ENCODE assay signal across 8 cellular contexts in the genomic region with DNA sequence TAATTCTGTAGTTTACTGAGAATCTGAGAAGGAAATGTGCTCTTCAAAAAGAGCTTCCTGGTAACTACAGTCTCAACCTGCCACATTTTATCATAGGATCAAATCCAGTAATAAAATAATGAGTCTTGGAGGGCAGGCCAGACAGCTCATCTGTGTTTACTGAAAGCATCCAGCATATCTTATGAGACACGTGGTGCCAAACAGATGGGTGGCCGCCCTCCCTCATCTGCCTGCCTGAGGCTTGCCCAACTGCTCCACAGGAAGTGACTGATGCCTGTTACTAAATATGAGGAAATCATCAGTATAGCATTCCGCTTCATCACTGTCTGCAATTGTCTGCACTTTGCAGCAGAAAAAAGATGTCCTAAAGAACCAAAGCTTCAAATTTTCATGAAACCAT. TPM values are rescaled to one million over a fixed set of nuclear protein-coding genes. Genes with fewer than 3 reads are reported as not detected.
DNase-seq lines count a peak whose midpoint lies in the region; ATAC-seq and TF ChIP-seq lines count a peak whose summit lies in the region.

No MANE protein-coding gene starts in this region.

- intact Hi-C loops in activated T-helper 2 cell treated with anti-CD3 and anti-CD28 coated beads, Interferon-gamma antibody, Interleukin-2, Interleukin-4, amounts not matched to agents 10 μg/mL and 5 μg/mL and 100 μg/mL, durations not matched to agents 14 hours and 24 hours and 36 hours (cut with micrococcal nuclease): loop anchor here (1.0 to 5.0 kb wide), 3 partner anchors 13 to 58 kb away; no protein-coding TSS in a partner anchor
- intact Hi-C loops in vagina (cut with DNase I): no loop called here

- H3K4me1 Mint-ChIP-seq in activated T-helper 2 cell treated with anti-CD3 and anti-CD28 coated beads, Interferon-gamma antibody, Interleukin-2, Interleukin-4, amounts not matched to agents 10 μg/mL and 5 μg/mL and 100 μg/mL, durations not matched to agents 14 hours and 24 hours and 36 hours (ENCODE audit: low read depth): peaks cover 33% of the 10 kb centered on the region

- H3K9ac ChIP-seq in Karpas-422 (ENCODE audit: low read length): no peak overlapping the region

- ATAC-seq in GM18909 (IDR thresholded peaks at IDR 0.05; ENCODE audit: poor library complexity, unreplicated experiment) (peak; percentile 93), HG03378 (IDR thresholded peaks at IDR 0.05; ENCODE audit: unreplicated experiment) (peak; percentile 92), RWPE2 (ENCODE audit: low read depth) (peak; percentile 100)

- no peaks in the 10 kb centered on the region for H3K27me3 Mint-ChIP-seq in activated T-helper 2 cell treated with anti-CD3 and anti-CD28 coated beads, Interferon-gamma antibody, Interleukin-2, Interleukin-4, amounts not matched to agents 10 μg/mL and 5 μg/mL and 100 μg/mL, durations not matched to agents 14 hours and 24 hours and 36 hours (ENCODE audit: low read depth)

- no peak overlapping the region for H2AFZ ChIP-seq in Karpas-422 (ENCODE audit: low read length)

- H3K4me1 ChIP-seq in RWPE2 (ENCODE audit: insufficient read depth, poor library complexity, severe bottlenecking) (peaks cover 18% of the 10 kb centered on the region), vagina (peaks cover 18% of the 10 kb centered on the region), Karpas-422 (ENCODE audit: low read length) (no peaks in the 10 kb centered on the region)

- H3K27ac Mint-ChIP-seq in activated T-helper 2 cell treated with anti-CD3 and anti-CD28 coated beads, Interferon-gamma antibody, Interleukin-2, Interleukin-4, amounts not matched to agents 10 μg/mL and 5 μg/mL and 100 μg/mL, durations not matched to agents 14 hours and 24 hours and 36 hours: peak overlapping the region; percentile 89

- peaks cover 42% of the 10 kb centered on the region for H3K79me2 ChIP-seq in Karpas-422 (ENCODE audit: low read length)

- H3K9me3 Mint-ChIP-seq in activated T-helper 2 cell treated with anti-CD3 and anti-CD28 coated beads, Interferon-gamma antibody, Interleukin-2, Interleukin-4, amounts not matched to agents 10 μg/mL and 5 μg/mL and 100 μg/mL, durations not matched to agents 14 hours and 24 hours and 36 hours: no peaks in the 10 kb centered on the region

- H3K9me2 ChIP-seq in Karpas-422 (replicated peaks; ENCODE audit: insufficient read depth, low read length): no peaks in the 10 kb centered on the region

- H3K9me3 ChIP-seq in RWPE2 (ENCODE audit: severe bottlenecking): no peaks in the 10 kb centered on the region
- H3K9me3 ChIP-seq in vagina: no peaks in the 10 kb centered on the region
- no peaks in the 10 kb centered on the region for H3K9me3 ChIP-seq in Karpas-422 (ENCODE audit: low read length)

- H3K27ac ChIP-seq in RWPE2 (ENCODE audit: poor library complexity, severe bottlenecking) (peak overlapping the region; percentile 87), vagina (peak overlapping the region; percentile 45), Karpas-422 (ENCODE audit: low read length) (no peak overlapping the region)

- no peaks in the 10 kb centered on the region for H4K20me1 ChIP-seq in Karpas-422 (ENCODE audit: insufficient read depth, low read depth, low read length)

- no peak overlapping the region for H3K4me2 ChIP-seq in Karpas-422 (ENCODE audit: low read depth, low read length, poor library complexity, severe bottlenecking)

- DNase-seq in RWPE2 (ENCODE audit: low spot score): peak; percentile 94
- DNase-seq in activated T-helper 2 cell treated with anti-CD3 and anti-CD28 coated beads, Interferon-gamma antibody, Interleukin-2, Interleukin-4, amounts not matched to agents 10 μg/mL and 5 μg/mL and 100 μg/mL, durations not matched to agents 14 hours and 24 hours and 36 hours (ENCODE audit: low spot score): peak; percentile 67
- peak; percentile 94 to 97 for DNase-seq in foreskin fibroblast
- peak; percentile 72 for DNase-seq in renal cortical epithelial cell (ENCODE audit: low read depth)
- no peak for DNase-seq in vagina (ENCODE audit: extremely low spot score in 2 of 2)
- no peak for DNase-seq in Karpas-422

- H3K36me3 Mint-ChIP-seq in activated T-helper 2 cell treated with anti-CD3 and anti-CD28 coated beads, Interferon-gamma antibody, Interleukin-2, Interleukin-4, amounts not matched to agents 10 μg/mL and 5 μg/mL and 100 μg/mL, durations not matched to agents 14 hours and 24 hours and 36 hours (ENCODE audit: low read depth): peaks cover 59% of the 10 kb centered on the region

- peaks cover 88% of the 10 kb centered on the region for H3K36me3 ChIP-seq in RWPE2 (ENCODE audit: low read depth)
- peaks cover 0 to 13% of the 10 kb centered on the region in 2 donors for H3K36me3 ChIP-seq in vagina
- H3K36me3 ChIP-seq in Karpas-422 (ENCODE audit: insufficient read depth, low read length): peaks cover 56% of the 10 kb centered on the region

- H3K4me3 ChIP-seq in RWPE2 (ENCODE audit: severe bottlenecking) (no peak overlapping the region), foreskin fibroblast (ENCODE audit: low read depth in 1 of 2, low read length in 2 of 2) (no peak overlapping the region), vagina (no peak overlapping the region), Karpas-422 (ENCODE audit: low read length) (no peak overlapping the region)

- H3K27me3 ChIP-seq in RWPE2 (ENCODE audit: insufficient read depth, poor library complexity, severe bottlenecking) (no peaks in the 10 kb centered on the region), vagina (no peaks in the 10 kb centered on the region), Karpas-422 (ENCODE audit: low read length) (no peaks in the 10 kb centered on the region)

- TF ChIP-seq CTCF in RWPE2 (IDR thresholded peaks at IDR 0.05; ENCODE audit: poor library complexity, severe bottlenecking): no peak
- TF ChIP-seq CTCF in foreskin fibroblast (IDR thresholded peaks at IDR 0.05; ENCODE audit: low read depth, low read length): no peak
- TF ChIP-seq CTCF in vagina (IDR thresholded peaks at IDR 0.05): no peak

- no peak for TF ChIP-seq POLR2A in vagina (IDR thresholded peaks at IDR 0.05)

- no peak overlapping the region for H3K4me3 Mint-ChIP-seq in activated T-helper 2 cell treated with anti-CD3 and anti-CD28 coated beads, Interferon-gamma antibody, Interleukin-2, Interleukin-4, amounts not matched to agents 10 μg/mL and 5 μg/mL and 100 μg/mL, durations not matched to agents 14 hours and 24 hours and 36 hours (ENCODE audit: low read depth)

RNA-seq across cellular contexts. Expression of gene DHRS7, which starts 13.5 kb away (rescaled TPM):
- 52.9 and 55.8 TPM in 2 replicates for total RNA-seq in activated T-helper 2 cell treated with anti-CD3 and anti-CD28 coated beads, Interferon-gamma antibody, Interleukin-2, Interleukin-4, amounts not matched to agents 10 μg/mL and 5 μg/mL and 100 μg/mL, durations not matched to agents 14 hours and 24 hours and 36 hours
- 100 and 255 TPM in 2 replicates for total RNA-seq in renal cortical epithelial cell
- 43.0 TPM for total RNA-seq in vagina
- 155 and 162 TPM in 2 replicates for total RNA-seq in Karpas-422 (2014; rRNA removed; shearing (Covaris generic); ENCODE audit: low replicate concordance)

RNA-seq across cellular contexts. Expression of gene PCNX4, which starts 60.0 kb away (rescaled TPM):
- 38.8 and 46.3 TPM in 2 replicates for total RNA-seq in activated T-helper 2 cell treated with anti-CD3 and anti-CD28 coated beads, Interferon-gamma antibody, Interleukin-2, Interleukin-4, amounts not matched to agents 10 μg/mL and 5 μg/mL and 100 μg/mL, durations not matched to agents 14 hours and 24 hours and 36 hours
- total RNA-seq in renal cortical epithelial cell (62.2 and 169 TPM in 2 replicates), vagina (51.6 TPM)
- total RNA-seq in Karpas-422 (2014; rRNA removed; shearing (Covaris generic); ENCODE audit: low replicate concordance): 53.3 and 98.8 TPM in 2 replicates

Comparison
In these comparisons a context has a peak if more than half of its experiments do, and no peak if none do; other contexts are left out.
1. DNase-seq: peak in RWPE2 (single experiment), activated T-helper 2 cell treated with anti-CD3 and anti-CD28 coated beads, Interferon-gamma antibody, Interleukin-2, Interleukin-4, amounts not matched to agents 10 μg/mL and 5 μg/mL and 100 μg/mL, durations not matched to agents 14 hours and 24 hours and 36 hours (single experiment), foreskin fibroblast (2 of 2) and renal cortical epithelial cell (single experiment); none in vagina (0 of 2) and Karpas-422 (single experiment).
2. Peak in every context shown above with its lines, with median percentiles within 50 percentile points of each other: ATAC-seq.